In genomic region chr9:135908334-135909204, GRCh38 we compare ENCODE assay signal across 8 cellular contexts. TPM values are rescaled to one million over a fixed set of nuclear protein-coding genes. Genes with fewer than 3 reads are reported as not detected.
A peak's percentile ranks its signal among the peaks of the same experiment; 100 is the strongest.
DNase-seq lines count a peak whose midpoint lies in the region; ATAC-seq and TF ChIP-seq lines count a peak whose summit lies in the region.

No MANE protein-coding gene starts in this region.

- H3K9me2 ChIP-seq in SK-N-SH: no peaks in the 10 kb centered on the region

- WGBS in SK-N-SH (ENCODE audit: low lambda C conversion rate): 92% methylated on average over 17 of the region's 33 CpGs

- H3K9me3 ChIP-seq in SK-N-SH (no peaks in the 10 kb centered on the region), osteoblast (ENCODE audit: low read depth, low read length) (no peaks in the 10 kb centered on the region)

- H3K27me3 ChIP-seq in SK-N-SH (ENCODE audit: insufficient read depth): no peaks in the 10 kb centered on the region
- H3K27me3 ChIP-seq in osteoblast (ENCODE audit: insufficient read depth, low read length): no peaks in the 10 kb centered on the region

- H2AFZ ChIP-seq in SK-N-SH (ENCODE audit: low read depth) (peak overlapping the region; percentile 71; the same call in 1 of the 2 replicates), osteoblast (ENCODE audit: low read length) (peak overlapping the region; percentile 62)

- TF ChIP-seq CTCF in SK-N-SH (IDR thresholded peaks at IDR 0.05) (no peak), epithelial cell of proximal tubule (conservative IDR thresholded peaks at IDR 0.05; ENCODE audit: low read depth, low read length) (no peak), osteoblast (IDR thresholded peaks at IDR 0.05; ENCODE audit: extremely low read depth, low read depth, low read length) (no peak)

- peak overlapping the region; percentile 95 for H3K4me2 ChIP-seq in SK-N-SH
- peak overlapping the region; percentile 81 for H3K4me2 ChIP-seq in osteoblast (ENCODE audit: insufficient read depth, low read length)

- H3K79me2 ChIP-seq in SK-N-SH (ENCODE audit: insufficient read depth): peaks cover 78% of the 10 kb centered on the region
- peaks cover 61% of the 10 kb centered on the region for H3K79me2 ChIP-seq in osteoblast (ENCODE audit: insufficient read depth, low read length)

- peak overlapping the region; percentile 67 to 70 for H3K4me3 ChIP-seq in SK-N-SH (ENCODE audit: low read depth in 2 of 2, low read length in 1 of 2)
- H3K4me3 ChIP-seq in epithelial cell of proximal tubule (ENCODE audit: low read depth, low read length): peak overlapping the region; percentile 74
- H3K4me3 ChIP-seq in osteoblast (ENCODE audit: insufficient read depth, low read length): peak overlapping the region; percentile 81

- no peak for TF ChIP-seq RAD21 in SK-N-SH (IDR thresholded peaks at IDR 0.05; ENCODE audit: low read length)

- DNase-seq in SK-N-SH: no peak
- peak; percentile 95 for DNase-seq in RKO (ENCODE audit: low spot score)
- DNase-seq in epithelial cell of proximal tubule (ENCODE audit: low read depth): no peak
- peak; percentile 78 for DNase-seq in osteoblast (ENCODE audit: insufficient read length, low spot score, missing footprints)
- DNase-seq in activated CD4-positive, CD25-positive, alpha-beta regulatory T cell treated with anti-CD3 and anti-CD28 coated beads, Interleukin-2, amount 50 U/mL, for 72 hours: no peak
- no peak for DNase-seq in NCI-H2171 treated with DMSO at 0.1 percent for 48 hours (lab: John Stamatoyannopoulos, UW)
- no peak for DNase-seq in amygdala (lab: John Stamatoyannopoulos, UW)

- TF ChIP-seq EP300 in SK-N-SH (IDR thresholded peaks at IDR 0.05; ENCODE audit: borderline replicate concordance in 1 of 2, low read depth in 1 of 2, low read length in 1 of 2): no peak

- H3K27ac ChIP-seq in SK-N-SH (ENCODE audit: low read depth in 2 of 2, low read length in 1 of 2) (peak overlapping the region; percentile 48 to 70; a peak in 3 of 4 replicates), osteoblast (ENCODE audit: low read depth, low read length) (peak overlapping the region; percentile 51)

- H3K9ac ChIP-seq in SK-N-SH: peak overlapping the region; percentile 72; the same call in 1 of the 2 replicates

- ATAC-seq in SK-N-SH treated with all-trans-retinoic acid at 6 μM for 48 hours: no peak

- peaks cover 28% of the 10 kb centered on the region for H4K20me1 ChIP-seq in SK-N-SH (ENCODE audit: insufficient read depth)
- H4K20me1 ChIP-seq in osteoblast (ENCODE audit: insufficient read depth, low read length): peaks cover 33% of the 10 kb centered on the region

- H3K4me1 ChIP-seq in SK-N-SH (ENCODE audit: control insufficient read depth in 1 of 2, insufficient read depth in 2 of 2, low read depth in 1 of 2, low read length in 1 of 2) (peaks cover 17 to 20% of the 10 kb centered on the region in 2 experiments; a peak in 3 of 4 replicates), osteoblast (ENCODE audit: insufficient read depth, low read length) (peaks cover 27% of the 10 kb centered on the region)

- POLR2A ChIA-PET in SK-N-SH (lab: Yijun Ruan, JAX): interaction anchor here (0.6 kb wide), 1 partner anchor 48 kb away, joined by 3 read pairs; no protein-coding TSS in a partner anchor

- CTCF ChIA-PET in SK-N-SH (lab: Yijun Ruan, JAX): interaction anchor here (1.5 kb wide), 1 partner anchor 42 kb away, joined by 3 read pairs; no protein-coding TSS in a partner anchor

- H3K36me3 ChIP-seq in SK-N-SH (replicated peaks in 1 of 2; ENCODE audit: control insufficient read depth in 1 of 2, insufficient read depth in 2 of 2, low read length in 1 of 2): peaks cover 17 to 32% of the 10 kb centered on the region in 2 experiments
- peaks cover 15% of the 10 kb centered on the region for H3K36me3 ChIP-seq in osteoblast (ENCODE audit: insufficient read depth, low read length)

- peaks cover 7% of the 10 kb centered on the region for H3F3A ChIP-seq in SK-N-SH (replicated peaks; ENCODE audit: insufficient read depth)

TF ChIP-seq in SK-N-SH, 30 proteins besides CTCF, POLR2A, EP300 and RAD21:
- TF ChIP-seq FOXJ3 (CRISPR knock-in tag; IDR thresholded peaks at IDR 0.05) (no peak), MAX (IDR thresholded peaks at IDR 0.05; ENCODE audit: low read depth) (peak; percentile 49; the same call in 1 of the 2 replicates), MEF2A (IDR thresholded peaks at IDR 0.05; ENCODE audit: borderline replicate concordance, low read depth) (no peak), CHD2 (IDR thresholded peaks at IDR 0.05; ENCODE audit: low read length, partially characterized antibody) (no peak), EZH2phosphoT487 (IDR thresholded peaks at IDR 0.05; ENCODE audit: borderline replicate concordance, low read depth) (no peak), ELF1 (IDR thresholded peaks at IDR 0.05) (no peak), JUND (IDR thresholded peaks at IDR 0.05) (no peak)

TF ChIP-seq in SK-N-SH treated with all-trans-retinoic acid at 6 μM for 48 hours, 23 proteins besides CTCF, POLR2A, EP300 and RAD21:
- TF ChIP-seq ZNF70 (CRISPR knock-in tag; IDR thresholded peaks at IDR 0.05) (no peak), ZNF8 (CRISPR knock-in tag; IDR thresholded peaks at IDR 0.05) (no peak), BACH2 (CRISPR knock-in tag; IDR thresholded peaks at IDR 0.05; ENCODE audit: borderline replicate concordance) (no peak), TOX (CRISPR knock-in tag; IDR thresholded peaks at IDR 0.05; ENCODE audit: borderline replicate concordance) (no peak), TSHZ2 (CRISPR knock-in tag; IDR thresholded peaks at IDR 0.05) (no peak), ESRRG (CRISPR knock-in tag; IDR thresholded peaks at IDR 0.05) (no peak), ZNF565 (CRISPR knock-in tag; conservative IDR thresholded peaks at IDR 0.05; ENCODE audit: low read depth) (no peak), PPARA (CRISPR knock-in tag; IDR thresholded peaks at IDR 0.05; ENCODE audit: borderline replicate concordance) (no peak), ISL1 (CRISPR knock-in tag; IDR thresholded peaks at IDR 0.05) (no peak), ZFP3 (CRISPR knock-in tag; IDR thresholded peaks at IDR 0.05) (no peak), CSRNP3 (CRISPR knock-in tag; IDR thresholded peaks at IDR 0.05) (no peak), RARB (CRISPR knock-in tag; IDR thresholded peaks at IDR 0.05) (no peak), ARNTL (CRISPR knock-in tag; IDR thresholded peaks at IDR 0.05; ENCODE audit: borderline replicate concordance, low read depth) (no peak), CREB5 (CRISPR knock-in tag; IDR thresholded peaks at IDR 0.05; ENCODE audit: low read depth) (no peak), ZC3H10 (CRISPR knock-in tag; IDR thresholded peaks at IDR 0.05) (no peak)

RNA-seq across cellular contexts. Expression of gene CAMSAP1, which starts 1.2 kb away (rescaled TPM):
- polyA plus RNA-seq in SK-N-SH (2012; rRNA removed): 6.2 and 8.9 TPM in 2 replicates
- 6.8 and 7.3 TPM in 2 replicates for polyA plus RNA-seq in SK-N-SH (2012; cell fraction: cytosol; rRNA removed)
- 9.8 and 10.4 TPM in 2 replicates for polyA plus RNA-seq in SK-N-SH (2012; cell fraction: nucleus; rRNA removed)
- total RNA-seq in epithelial cell of proximal tubule (31.1 and 35.9 TPM in 2 replicates), osteoblast (22.1 and 26.1 TPM in 2 replicates)

RNA-seq across cellular contexts. Expression of gene UBAC1, which starts 52.6 kb away (rescaled TPM):
- 67.7 and 69.3 TPM in 2 replicates for polyA plus RNA-seq in SK-N-SH (2012; rRNA removed)
- polyA plus RNA-seq in SK-N-SH (2012; cell fraction: cytosol; rRNA removed): 54.5 and 61.1 TPM in 2 replicates
- 115 and 123 TPM in 2 replicates for polyA plus RNA-seq in SK-N-SH (2012; cell fraction: nucleus; rRNA removed)
- total RNA-seq in epithelial cell of proximal tubule: 40.9 and 60.8 TPM in 2 replicates
- total RNA-seq in osteoblast: 29.0 and 32.1 TPM in 2 replicates

Comparison
In these comparisons a context has a peak if more than half of its experiments do, and no peak if none do; other contexts are left out.
1. DNase-seq: peak in RKO (single experiment) and osteoblast (single experiment); none in SK-N-SH (single experiment), epithelial cell of proximal tubule (single experiment), activated CD4-positive, CD25-positive, alpha-beta regulatory T cell treated with anti-CD3 and anti-CD28 coated beads, Interleukin-2, amount 50 U/mL, for 72 hours (single experiment), NCI-H2171 treated with DMSO at 0.1 percent for 48 hours (single experiment) and amygdala (0 of 56).
2. Peak in every context shown above with its lines, with median percentiles within 50 percentile points of each other: H3K4me3 ChIP-seq.